Comparison of ENCODE assay signal across 1 cellular context in the genomic region with DNA sequence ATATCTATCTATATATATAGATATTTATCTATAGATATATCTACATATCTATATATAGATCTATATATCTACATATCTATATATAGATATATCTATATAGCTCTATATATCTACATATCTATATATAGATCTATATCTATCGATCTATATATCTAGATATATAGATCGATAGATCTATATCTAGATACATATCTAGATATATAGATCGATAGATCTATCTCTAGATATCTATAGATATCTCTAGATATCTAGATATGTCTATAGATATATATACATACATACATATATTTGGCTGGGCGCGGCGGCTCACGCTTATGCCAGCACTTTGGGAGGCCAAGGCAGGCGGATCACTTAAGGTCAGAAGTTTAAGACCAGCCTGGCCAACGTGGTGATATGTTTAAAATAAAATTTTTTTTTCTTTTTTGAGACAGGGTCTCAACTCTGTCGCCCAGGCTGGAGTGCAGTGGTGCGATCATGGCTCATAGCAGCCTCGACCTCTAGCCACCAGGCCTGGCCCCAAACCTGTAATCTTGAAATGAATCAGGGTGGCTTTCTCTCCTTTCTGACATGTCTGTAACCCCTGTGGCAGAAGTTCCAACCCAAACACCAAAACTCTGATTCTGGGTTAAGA.
TF ChIP-seq lines count a peak whose summit lies in the region.

No MANE protein-coding gene starts in this region.

TF ChIP-seq in K562, 482 proteins besides CTCF, POLR2A, EP300 and RAD21 (continued from another document and continues in another):
- TF ChIP-seq, protein P1, sequence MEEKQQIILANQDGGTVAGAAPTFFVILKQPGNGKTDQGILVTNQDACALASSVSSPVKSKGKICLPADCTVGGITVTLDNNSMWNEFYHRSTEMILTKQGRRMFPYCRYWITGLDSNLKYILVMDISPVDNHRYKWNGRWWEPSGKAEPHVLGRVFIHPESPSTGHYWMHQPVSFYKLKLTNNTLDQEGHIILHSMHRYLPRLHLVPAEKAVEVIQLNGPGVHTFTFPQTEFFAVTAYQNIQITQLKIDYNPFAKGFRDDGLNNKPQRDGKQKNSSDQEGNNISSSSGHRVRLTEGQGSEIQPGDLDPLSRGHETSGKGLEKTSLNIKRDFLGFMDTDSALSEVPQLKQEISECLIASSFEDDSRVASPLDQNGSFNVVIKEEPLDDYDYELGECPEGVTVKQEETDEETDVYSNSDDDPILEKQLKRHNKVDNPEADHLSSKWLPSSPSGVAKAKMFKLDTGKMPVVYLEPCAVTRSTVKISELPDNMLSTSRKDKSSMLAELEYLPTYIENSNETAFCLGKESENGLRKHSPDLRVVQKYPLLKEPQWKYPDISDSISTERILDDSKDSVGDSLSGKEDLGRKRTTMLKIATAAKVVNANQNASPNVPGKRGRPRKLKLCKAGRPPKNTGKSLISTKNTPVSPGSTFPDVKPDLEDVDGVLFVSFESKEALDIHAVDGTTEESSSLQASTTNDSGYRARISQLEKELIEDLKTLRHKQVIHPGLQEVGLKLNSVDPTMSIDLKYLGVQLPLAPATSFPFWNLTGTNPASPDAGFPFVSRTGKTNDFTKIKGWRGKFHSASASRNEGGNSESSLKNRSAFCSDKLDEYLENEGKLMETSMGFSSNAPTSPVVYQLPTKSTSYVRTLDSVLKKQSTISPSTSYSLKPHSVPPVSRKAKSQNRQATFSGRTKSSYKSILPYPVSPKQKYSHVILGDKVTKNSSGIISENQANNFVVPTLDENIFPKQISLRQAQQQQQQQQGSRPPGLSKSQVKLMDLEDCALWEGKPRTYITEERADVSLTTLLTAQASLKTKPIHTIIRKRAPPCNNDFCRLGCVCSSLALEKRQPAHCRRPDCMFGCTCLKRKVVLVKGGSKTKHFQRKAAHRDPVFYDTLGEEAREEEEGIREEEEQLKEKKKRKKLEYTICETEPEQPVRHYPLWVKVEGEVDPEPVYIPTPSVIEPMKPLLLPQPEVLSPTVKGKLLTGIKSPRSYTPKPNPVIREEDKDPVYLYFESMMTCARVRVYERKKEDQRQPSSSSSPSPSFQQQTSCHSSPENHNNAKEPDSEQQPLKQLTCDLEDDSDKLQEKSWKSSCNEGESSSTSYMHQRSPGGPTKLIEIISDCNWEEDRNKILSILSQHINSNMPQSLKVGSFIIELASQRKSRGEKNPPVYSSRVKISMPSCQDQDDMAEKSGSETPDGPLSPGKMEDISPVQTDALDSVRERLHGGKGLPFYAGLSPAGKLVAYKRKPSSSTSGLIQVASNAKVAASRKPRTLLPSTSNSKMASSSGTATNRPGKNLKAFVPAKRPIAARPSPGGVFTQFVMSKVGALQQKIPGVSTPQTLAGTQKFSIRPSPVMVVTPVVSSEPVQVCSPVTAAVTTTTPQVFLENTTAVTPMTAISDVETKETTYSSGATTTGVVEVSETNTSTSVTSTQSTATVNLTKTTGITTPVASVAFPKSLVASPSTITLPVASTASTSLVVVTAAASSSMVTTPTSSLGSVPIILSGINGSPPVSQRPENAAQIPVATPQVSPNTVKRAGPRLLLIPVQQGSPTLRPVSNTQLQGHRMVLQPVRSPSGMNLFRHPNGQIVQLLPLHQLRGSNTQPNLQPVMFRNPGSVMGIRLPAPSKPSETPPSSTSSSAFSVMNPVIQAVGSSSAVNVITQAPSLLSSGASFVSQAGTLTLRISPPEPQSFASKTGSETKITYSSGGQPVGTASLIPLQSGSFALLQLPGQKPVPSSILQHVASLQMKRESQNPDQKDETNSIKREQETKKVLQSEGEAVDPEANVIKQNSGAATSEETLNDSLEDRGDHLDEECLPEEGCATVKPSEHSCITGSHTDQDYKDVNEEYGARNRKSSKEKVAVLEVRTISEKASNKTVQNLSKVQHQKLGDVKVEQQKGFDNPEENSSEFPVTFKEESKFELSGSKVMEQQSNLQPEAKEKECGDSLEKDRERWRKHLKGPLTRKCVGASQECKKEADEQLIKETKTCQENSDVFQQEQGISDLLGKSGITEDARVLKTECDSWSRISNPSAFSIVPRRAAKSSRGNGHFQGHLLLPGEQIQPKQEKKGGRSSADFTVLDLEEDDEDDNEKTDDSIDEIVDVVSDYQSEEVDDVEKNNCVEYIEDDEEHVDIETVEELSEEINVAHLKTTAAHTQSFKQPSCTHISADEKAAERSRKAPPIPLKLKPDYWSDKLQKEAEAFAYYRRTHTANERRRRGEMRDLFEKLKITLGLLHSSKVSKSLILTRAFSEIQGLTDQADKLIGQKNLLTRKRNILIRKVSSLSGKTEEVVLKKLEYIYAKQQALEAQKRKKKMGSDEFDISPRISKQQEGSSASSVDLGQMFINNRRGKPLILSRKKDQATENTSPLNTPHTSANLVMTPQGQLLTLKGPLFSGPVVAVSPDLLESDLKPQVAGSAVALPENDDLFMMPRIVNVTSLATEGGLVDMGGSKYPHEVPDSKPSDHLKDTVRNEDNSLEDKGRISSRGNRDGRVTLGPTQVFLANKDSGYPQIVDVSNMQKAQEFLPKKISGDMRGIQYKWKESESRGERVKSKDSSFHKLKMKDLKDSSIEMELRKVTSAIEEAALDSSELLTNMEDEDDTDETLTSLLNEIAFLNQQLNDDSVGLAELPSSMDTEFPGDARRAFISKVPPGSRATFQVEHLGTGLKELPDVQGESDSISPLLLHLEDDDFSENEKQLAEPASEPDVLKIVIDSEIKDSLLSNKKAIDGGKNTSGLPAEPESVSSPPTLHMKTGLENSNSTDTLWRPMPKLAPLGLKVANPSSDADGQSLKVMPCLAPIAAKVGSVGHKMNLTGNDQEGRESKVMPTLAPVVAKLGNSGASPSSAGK (IDR thresholded peaks at IDR 0.05) = no peak
- no peak for TF ChIP-seq XRCC5 (IDR thresholded peaks at IDR 0.05; ENCODE audit: low read depth, low read length)
- TF ChIP-seq, protein P2, sequence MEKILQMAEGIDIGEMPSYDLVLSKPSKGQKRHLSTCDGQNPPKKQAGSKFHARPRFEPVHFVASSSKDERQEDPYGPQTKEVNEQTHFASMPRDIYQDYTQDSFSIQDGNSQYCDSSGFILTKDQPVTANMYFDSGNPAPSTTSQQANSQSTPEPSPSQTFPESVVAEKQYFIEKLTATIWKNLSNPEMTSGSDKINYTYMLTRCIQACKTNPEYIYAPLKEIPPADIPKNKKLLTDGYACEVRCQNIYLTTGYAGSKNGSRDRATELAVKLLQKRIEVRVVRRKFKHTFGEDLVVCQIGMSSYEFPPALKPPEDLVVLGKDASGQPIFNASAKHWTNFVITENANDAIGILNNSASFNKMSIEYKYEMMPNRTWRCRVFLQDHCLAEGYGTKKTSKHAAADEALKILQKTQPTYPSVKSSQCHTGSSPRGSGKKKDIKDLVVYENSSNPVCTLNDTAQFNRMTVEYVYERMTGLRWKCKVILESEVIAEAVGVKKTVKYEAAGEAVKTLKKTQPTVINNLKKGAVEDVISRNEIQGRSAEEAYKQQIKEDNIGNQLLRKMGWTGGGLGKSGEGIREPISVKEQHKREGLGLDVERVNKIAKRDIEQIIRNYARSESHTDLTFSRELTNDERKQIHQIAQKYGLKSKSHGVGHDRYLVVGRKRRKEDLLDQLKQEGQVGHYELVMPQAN (IDR thresholded peaks at IDR 0.05; ENCODE audit: borderline replicate concordance) = no peak
- TF ChIP-seq, protein P3, sequence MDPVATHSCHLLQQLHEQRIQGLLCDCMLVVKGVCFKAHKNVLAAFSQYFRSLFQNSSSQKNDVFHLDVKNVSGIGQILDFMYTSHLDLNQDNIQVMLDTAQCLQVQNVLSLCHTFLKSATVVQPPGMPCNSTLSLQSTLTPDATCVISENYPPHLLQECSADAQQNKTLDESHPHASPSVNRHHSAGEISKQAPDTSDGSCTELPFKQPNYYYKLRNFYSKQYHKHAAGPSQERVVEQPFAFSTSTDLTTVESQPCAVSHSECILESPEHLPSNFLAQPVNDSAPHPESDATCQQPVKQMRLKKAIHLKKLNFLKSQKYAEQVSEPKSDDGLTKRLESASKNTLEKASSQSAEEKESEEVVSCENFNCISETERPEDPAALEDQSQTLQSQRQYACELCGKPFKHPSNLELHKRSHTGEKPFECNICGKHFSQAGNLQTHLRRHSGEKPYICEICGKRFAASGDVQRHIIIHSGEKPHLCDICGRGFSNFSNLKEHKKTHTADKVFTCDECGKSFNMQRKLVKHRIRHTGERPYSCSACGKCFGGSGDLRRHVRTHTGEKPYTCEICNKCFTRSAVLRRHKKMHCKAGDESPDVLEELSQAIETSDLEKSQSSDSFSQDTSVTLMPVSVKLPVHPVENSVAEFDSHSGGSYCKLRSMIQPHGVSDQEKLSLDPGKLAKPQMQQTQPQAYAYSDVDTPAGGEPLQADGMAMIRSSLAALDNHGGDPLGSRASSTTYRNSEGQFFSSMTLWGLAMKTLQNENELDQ (CRISPR knock-in tag; IDR thresholded peaks at IDR 0.05; ENCODE audit: borderline replicate concordance) = no peak
- no peak for TF ChIP-seq DNMT1 (IDR thresholded peaks at IDR 0.05)
- no peak for TF ChIP-seq TEAD1 (CRISPR knock-in tag; IDR thresholded peaks at IDR 0.05)
- TF ChIP-seq, protein P4, sequence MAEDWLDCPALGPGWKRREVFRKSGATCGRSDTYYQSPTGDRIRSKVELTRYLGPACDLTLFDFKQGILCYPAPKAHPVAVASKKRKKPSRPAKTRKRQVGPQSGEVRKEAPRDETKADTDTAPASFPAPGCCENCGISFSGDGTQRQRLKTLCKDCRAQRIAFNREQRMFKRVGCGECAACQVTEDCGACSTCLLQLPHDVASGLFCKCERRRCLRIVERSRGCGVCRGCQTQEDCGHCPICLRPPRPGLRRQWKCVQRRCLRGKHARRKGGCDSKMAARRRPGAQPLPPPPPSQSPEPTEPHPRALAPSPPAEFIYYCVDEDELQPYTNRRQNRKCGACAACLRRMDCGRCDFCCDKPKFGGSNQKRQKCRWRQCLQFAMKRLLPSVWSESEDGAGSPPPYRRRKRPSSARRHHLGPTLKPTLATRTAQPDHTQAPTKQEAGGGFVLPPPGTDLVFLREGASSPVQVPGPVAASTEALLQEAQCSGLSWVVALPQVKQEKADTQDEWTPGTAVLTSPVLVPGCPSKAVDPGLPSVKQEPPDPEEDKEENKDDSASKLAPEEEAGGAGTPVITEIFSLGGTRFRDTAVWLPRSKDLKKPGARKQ (CRISPR knock-in tag; IDR thresholded peaks at IDR 0.05) = no peak
- TF ChIP-seq, protein P5, sequence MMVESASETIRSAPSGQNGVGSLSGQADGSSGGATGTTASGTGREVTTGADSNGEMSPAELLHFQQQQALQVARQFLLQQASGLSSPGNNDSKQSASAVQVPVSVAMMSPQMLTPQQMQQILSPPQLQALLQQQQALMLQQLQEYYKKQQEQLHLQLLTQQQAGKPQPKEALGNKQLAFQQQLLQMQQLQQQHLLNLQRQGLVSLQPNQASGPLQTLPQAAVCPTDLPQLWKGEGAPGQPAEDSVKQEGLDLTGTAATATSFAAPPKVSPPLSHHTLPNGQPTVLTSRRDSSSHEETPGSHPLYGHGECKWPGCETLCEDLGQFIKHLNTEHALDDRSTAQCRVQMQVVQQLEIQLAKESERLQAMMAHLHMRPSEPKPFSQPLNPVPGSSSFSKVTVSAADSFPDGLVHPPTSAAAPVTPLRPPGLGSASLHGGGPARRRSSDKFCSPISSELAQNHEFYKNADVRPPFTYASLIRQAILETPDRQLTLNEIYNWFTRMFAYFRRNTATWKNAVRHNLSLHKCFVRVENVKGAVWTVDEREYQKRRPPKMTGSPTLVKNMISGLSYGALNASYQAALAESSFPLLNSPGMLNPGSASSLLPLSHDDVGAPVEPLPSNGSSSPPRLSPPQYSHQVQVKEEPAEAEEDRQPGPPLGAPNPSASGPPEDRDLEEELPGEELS (CRISPR knock-in tag; IDR thresholded peaks at IDR 0.05; ENCODE audit: borderline replicate concordance) = no peak
- no peak for TF ChIP-seq C11orf30 (IDR thresholded peaks at IDR 0.05; ENCODE audit: low read depth)
- TF ChIP-seq ADNP (tag; IDR thresholded peaks at IDR 0.05) = peak; percentile 17; the same call in 1 of the 2 replicates
- TF ChIP-seq GATAD2B (IDR thresholded peaks at IDR 0.05; ENCODE audit: borderline replicate concordance) = peak; percentile 70; the same call in 1 of the 2 replicates
- TF ChIP-seq, protein P6, sequence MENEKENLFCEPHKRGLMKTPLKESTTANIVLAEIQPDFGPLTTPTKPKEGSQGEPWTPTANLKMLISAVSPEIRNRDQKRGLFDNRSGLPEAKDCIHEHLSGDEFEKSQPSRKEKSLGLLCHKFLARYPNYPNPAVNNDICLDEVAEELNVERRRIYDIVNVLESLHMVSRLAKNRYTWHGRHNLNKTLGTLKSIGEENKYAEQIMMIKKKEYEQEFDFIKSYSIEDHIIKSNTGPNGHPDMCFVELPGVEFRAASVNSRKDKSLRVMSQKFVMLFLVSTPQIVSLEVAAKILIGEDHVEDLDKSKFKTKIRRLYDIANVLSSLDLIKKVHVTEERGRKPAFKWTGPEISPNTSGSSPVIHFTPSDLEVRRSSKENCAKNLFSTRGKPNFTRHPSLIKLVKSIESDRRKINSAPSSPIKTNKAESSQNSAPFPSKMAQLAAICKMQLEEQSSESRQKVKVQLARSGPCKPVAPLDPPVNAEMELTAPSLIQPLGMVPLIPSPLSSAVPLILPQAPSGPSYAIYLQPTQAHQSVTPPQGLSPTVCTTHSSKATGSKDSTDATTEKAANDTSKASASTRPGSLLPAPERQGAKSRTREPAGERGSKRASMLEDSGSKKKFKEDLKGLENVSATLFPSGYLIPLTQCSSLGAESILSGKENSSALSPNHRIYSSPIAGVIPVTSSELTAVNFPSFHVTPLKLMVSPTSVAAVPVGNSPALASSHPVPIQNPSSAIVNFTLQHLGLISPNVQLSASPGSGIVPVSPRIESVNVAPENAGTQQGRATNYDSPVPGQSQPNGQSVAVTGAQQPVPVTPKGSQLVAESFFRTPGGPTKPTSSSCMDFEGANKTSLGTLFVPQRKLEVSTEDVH (IDR thresholded peaks at IDR 0.05; ENCODE audit: low read depth, partially characterized antibody) = no peak
- no peak for TF ChIP-seq ZNF780A (CRISPR knock-in tag; IDR thresholded peaks at IDR 0.05)
- no peak for TF ChIP-seq ESRRA (IDR thresholded peaks at IDR 0.05; ENCODE audit: borderline replicate concordance, low read depth)
- TF ChIP-seq SLC30A9 (CRISPR knock-in tag; IDR thresholded peaks at IDR 0.05) = no peak
- no peak for TF ChIP-seq XRCC4 (IDR thresholded peaks at IDR 0.05; ENCODE audit: extremely low read depth, insufficient read depth, insufficient read length)
